Comparison of ENCODE assay signal across 1 cellular context in genomic region chr2:65128297-65129190, GRCh38.
TF ChIP-seq lines count a peak whose summit lies in the region.

No MANE protein-coding gene starts in this region.

TF ChIP-seq in HepG2, 621 proteins besides CTCF, POLR2A, EP300 and RAD21 (continued from another document and continues in another):
- TF ChIP-seq ZGPAT (CRISPR knock-in tag; IDR thresholded peaks at IDR 0.05) = no peak
- no peak for TF ChIP-seq ZNF274 (CRISPR knock-in tag; IDR thresholded peaks at IDR 0.05)
- TF ChIP-seq ZFP82 (CRISPR knock-in tag; IDR thresholded peaks at IDR 0.05; ENCODE audit: borderline replicate concordance) = no peak
- no peak for TF ChIP-seq TEAD3 (CRISPR knock-in tag; optimal IDR thresholded peaks at IDR 0.05; ENCODE audit: borderline replicate concordance)
- no peak for TF ChIP-seq SRF (IDR thresholded peaks at IDR 0.05; ENCODE audit: low read depth, low read length)
- TF ChIP-seq, protein P1, sequence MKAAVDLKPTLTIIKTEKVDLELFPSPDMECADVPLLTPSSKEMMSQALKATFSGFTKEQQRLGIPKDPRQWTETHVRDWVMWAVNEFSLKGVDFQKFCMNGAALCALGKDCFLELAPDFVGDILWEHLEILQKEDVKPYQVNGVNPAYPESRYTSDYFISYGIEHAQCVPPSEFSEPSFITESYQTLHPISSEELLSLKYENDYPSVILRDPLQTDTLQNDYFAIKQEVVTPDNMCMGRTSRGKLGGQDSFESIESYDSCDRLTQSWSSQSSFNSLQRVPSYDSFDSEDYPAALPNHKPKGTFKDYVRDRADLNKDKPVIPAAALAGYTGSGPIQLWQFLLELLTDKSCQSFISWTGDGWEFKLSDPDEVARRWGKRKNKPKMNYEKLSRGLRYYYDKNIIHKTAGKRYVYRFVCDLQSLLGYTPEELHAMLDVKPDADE (CRISPR knock-in tag; IDR thresholded peaks at IDR 0.05) = no peak
- no peak for TF ChIP-seq KLF9 (CRISPR knock-in tag; IDR thresholded peaks at IDR 0.05; ENCODE audit: low read depth)
- no peak for TF ChIP-seq SIX4 (CRISPR knock-in tag; IDR thresholded peaks at IDR 0.05)
- no peak for TF ChIP-seq RFX1 (IDR thresholded peaks at IDR 0.05)
- TF ChIP-seq, protein P2, sequence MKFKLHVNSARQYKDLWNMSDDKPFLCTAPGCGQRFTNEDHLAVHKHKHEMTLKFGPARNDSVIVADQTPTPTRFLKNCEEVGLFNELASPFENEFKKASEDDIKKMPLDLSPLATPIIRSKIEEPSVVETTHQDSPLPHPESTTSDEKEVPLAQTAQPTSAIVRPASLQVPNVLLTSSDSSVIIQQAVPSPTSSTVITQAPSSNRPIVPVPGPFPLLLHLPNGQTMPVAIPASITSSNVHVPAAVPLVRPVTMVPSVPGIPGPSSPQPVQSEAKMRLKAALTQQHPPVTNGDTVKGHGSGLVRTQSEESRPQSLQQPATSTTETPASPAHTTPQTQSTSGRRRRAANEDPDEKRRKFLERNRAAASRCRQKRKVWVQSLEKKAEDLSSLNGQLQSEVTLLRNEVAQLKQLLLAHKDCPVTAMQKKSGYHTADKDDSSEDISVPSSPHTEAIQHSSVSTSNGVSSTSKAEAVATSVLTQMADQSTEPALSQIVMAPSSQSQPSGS (CRISPR knock-in tag; IDR thresholded peaks at IDR 0.05) = 0 out of 2 replicates have a peak, but pooled peaks have one; percentile 1
- TF ChIP-seq, protein P3, sequence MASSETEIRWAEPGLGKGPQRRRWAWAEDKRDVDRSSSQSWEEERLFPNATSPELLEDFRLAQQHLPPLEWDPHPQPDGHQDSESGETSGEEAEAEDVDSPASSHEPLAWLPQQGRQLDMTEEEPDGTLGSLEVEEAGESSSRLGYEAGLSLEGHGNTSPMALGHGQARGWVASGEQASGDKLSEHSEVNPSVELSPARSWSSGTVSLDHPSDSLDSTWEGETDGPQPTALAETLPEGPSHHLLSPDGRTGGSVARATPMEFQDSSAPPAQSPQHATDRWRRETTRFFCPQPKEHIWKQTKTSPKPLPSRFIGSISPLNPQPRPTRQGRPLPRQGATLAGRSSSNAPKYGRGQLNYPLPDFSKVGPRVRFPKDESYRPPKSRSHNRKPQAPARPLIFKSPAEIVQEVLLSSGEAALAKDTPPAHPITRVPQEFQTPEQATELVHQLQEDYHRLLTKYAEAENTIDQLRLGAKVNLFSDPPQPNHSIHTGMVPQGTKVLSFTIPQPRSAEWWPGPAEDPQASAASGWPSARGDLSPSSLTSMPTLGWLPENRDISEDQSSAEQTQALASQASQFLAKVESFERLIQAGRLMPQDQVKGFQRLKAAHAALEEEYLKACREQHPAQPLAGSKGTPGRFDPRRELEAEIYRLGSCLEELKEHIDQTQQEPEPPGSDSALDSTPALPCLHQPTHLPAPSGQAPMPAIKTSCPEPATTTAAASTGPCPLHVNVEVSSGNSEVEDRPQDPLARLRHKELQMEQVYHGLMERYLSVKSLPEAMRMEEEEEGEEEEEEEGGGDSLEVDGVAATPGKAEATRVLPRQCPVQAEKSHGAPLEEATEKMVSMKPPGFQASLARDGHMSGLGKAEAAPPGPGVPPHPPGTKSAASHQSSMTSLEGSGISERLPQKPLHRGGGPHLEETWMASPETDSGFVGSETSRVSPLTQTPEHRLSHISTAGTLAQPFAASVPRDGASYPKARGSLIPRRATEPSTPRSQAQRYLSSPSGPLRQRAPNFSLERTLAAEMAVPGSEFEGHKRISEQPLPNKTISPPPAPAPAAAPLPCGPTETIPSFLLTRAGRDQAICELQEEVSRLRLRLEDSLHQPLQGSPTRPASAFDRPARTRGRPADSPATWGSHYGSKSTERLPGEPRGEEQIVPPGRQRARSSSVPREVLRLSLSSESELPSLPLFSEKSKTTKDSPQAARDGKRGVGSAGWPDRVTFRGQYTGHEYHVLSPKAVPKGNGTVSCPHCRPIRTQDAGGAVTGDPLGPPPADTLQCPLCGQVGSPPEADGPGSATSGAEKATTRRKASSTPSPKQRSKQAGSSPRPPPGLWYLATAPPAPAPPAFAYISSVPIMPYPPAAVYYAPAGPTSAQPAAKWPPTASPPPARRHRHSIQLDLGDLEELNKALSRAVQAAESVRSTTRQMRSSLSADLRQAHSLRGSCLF (CRISPR knock-in tag; IDR thresholded peaks at IDR 0.05; ENCODE audit: borderline replicate concordance) = 0 out of 2 replicates have a peak, but pooled peaks have one; percentile 12
- no peak for TF ChIP-seq ZNF788 (CRISPR knock-in tag; IDR thresholded peaks at IDR 0.05; ENCODE audit: borderline replicate concordance)
- no peak for TF ChIP-seq GABPB1 (CRISPR knock-in tag; IDR thresholded peaks at IDR 0.05)
- no peak for TF ChIP-seq SUZ12 (IDR thresholded peaks at IDR 0.05; ENCODE audit: low read depth, low read length)
- TF ChIP-seq TERF1 (CRISPR knock-in tag; IDR thresholded peaks at IDR 0.05) = no peak
- TF ChIP-seq, protein P4, sequence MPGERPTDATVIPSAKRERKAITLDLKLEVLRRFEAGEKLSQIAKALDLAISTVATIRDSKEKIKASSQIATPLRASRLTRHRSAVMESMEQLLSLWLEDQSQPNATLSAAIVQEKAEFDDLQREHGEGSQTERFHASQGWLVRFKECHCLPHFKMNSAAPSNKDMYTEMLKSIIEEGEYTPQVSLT (CRISPR knock-in tag; IDR thresholded peaks at IDR 0.05; ENCODE audit: borderline replicate concordance, low read depth) = no peak
- TF ChIP-seq JUNB (CRISPR knock-in tag; IDR thresholded peaks at IDR 0.05; ENCODE audit: borderline replicate concordance) = no peak
- no peak for TF ChIP-seq ZNF138 (CRISPR knock-in tag; IDR thresholded peaks at IDR 0.05; ENCODE audit: low read depth)
- TF ChIP-seq ZNF24 (IDR thresholded peaks at IDR 0.05) = no peak
- TF ChIP-seq ZFP62 (CRISPR knock-in tag; IDR thresholded peaks at IDR 0.05) = no peak
- no peak for TF ChIP-seq ZNF672 (CRISPR knock-in tag; IDR thresholded peaks at IDR 0.05)
- no peak for TF ChIP-seq MXD4 (CRISPR knock-in tag; IDR thresholded peaks at IDR 0.05)
- no peak for TF ChIP-seq MYNN (CRISPR knock-in tag; IDR thresholded peaks at IDR 0.05; ENCODE audit: low read depth)
- no peak for TF ChIP-seq ZNF619 (CRISPR knock-in tag; IDR thresholded peaks at IDR 0.05)
- TF ChIP-seq KLF11 (CRISPR knock-in tag; IDR thresholded peaks at IDR 0.05) = no peak
- no peak for TF ChIP-seq SMARCC2 (IDR thresholded peaks at IDR 0.05)
- TF ChIP-seq CEBPB (IDR thresholded peaks at IDR 0.05; ENCODE audit: borderline replicate concordance, low read depth, low read length) = peak; percentile 81
- TF ChIP-seq ZNF383 (CRISPR knock-in tag; IDR thresholded peaks at IDR 0.05; ENCODE audit: borderline replicate concordance) = no peak
- TF ChIP-seq, protein P5, sequence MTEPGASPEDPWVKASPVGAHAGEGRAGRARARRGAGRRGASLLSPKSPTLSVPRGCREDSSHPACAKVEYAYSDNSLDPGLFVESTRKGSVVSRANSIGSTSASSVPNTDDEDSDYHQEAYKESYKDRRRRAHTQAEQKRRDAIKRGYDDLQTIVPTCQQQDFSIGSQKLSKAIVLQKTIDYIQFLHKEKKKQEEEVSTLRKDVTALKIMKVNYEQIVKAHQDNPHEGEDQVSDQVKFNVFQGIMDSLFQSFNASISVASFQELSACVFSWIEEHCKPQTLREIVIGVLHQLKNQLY (CRISPR knock-in tag; IDR thresholded peaks at IDR 0.05) = 0 out of 2 replicates have a peak, but pooled peaks have one; percentile 21
- TF ChIP-seq, protein P6, sequence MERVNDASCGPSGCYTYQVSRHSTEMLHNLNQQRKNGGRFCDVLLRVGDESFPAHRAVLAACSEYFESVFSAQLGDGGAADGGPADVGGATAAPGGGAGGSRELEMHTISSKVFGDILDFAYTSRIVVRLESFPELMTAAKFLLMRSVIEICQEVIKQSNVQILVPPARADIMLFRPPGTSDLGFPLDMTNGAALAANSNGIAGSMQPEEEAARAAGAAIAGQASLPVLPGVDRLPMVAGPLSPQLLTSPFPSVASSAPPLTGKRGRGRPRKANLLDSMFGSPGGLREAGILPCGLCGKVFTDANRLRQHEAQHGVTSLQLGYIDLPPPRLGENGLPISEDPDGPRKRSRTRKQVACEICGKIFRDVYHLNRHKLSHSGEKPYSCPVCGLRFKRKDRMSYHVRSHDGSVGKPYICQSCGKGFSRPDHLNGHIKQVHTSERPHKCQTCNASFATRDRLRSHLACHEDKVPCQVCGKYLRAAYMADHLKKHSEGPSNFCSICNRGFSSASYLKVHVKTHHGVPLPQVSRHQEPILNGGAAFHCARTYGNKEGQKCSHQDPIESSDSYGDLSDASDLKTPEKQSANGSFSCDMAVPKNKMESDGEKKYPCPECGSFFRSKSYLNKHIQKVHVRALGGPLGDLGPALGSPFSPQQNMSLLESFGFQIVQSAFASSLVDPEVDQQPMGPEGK (CRISPR knock-in tag; IDR thresholded peaks at IDR 0.05) = no peak
- TF ChIP-seq, protein P7, sequence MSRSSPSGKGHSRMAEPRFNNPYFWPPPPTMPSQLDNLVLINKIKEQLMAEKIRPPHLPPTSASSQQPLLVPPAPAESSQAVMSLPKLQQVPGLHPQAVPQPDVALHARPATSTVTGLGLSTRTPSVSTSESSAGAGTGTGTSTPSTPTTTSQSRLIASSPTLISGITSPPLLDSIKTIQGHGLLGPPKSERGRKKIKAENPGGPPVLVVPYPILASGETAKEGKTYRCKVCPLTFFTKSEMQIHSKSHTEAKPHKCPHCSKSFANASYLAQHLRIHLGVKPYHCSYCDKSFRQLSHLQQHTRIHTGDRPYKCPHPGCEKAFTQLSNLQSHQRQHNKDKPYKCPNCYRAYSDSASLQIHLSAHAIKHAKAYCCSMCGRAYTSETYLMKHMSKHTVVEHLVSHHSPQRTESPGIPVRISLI (CRISPR knock-in tag; IDR thresholded peaks at IDR 0.05; ENCODE audit: borderline replicate concordance) = no peak
- TF ChIP-seq, protein P8, sequence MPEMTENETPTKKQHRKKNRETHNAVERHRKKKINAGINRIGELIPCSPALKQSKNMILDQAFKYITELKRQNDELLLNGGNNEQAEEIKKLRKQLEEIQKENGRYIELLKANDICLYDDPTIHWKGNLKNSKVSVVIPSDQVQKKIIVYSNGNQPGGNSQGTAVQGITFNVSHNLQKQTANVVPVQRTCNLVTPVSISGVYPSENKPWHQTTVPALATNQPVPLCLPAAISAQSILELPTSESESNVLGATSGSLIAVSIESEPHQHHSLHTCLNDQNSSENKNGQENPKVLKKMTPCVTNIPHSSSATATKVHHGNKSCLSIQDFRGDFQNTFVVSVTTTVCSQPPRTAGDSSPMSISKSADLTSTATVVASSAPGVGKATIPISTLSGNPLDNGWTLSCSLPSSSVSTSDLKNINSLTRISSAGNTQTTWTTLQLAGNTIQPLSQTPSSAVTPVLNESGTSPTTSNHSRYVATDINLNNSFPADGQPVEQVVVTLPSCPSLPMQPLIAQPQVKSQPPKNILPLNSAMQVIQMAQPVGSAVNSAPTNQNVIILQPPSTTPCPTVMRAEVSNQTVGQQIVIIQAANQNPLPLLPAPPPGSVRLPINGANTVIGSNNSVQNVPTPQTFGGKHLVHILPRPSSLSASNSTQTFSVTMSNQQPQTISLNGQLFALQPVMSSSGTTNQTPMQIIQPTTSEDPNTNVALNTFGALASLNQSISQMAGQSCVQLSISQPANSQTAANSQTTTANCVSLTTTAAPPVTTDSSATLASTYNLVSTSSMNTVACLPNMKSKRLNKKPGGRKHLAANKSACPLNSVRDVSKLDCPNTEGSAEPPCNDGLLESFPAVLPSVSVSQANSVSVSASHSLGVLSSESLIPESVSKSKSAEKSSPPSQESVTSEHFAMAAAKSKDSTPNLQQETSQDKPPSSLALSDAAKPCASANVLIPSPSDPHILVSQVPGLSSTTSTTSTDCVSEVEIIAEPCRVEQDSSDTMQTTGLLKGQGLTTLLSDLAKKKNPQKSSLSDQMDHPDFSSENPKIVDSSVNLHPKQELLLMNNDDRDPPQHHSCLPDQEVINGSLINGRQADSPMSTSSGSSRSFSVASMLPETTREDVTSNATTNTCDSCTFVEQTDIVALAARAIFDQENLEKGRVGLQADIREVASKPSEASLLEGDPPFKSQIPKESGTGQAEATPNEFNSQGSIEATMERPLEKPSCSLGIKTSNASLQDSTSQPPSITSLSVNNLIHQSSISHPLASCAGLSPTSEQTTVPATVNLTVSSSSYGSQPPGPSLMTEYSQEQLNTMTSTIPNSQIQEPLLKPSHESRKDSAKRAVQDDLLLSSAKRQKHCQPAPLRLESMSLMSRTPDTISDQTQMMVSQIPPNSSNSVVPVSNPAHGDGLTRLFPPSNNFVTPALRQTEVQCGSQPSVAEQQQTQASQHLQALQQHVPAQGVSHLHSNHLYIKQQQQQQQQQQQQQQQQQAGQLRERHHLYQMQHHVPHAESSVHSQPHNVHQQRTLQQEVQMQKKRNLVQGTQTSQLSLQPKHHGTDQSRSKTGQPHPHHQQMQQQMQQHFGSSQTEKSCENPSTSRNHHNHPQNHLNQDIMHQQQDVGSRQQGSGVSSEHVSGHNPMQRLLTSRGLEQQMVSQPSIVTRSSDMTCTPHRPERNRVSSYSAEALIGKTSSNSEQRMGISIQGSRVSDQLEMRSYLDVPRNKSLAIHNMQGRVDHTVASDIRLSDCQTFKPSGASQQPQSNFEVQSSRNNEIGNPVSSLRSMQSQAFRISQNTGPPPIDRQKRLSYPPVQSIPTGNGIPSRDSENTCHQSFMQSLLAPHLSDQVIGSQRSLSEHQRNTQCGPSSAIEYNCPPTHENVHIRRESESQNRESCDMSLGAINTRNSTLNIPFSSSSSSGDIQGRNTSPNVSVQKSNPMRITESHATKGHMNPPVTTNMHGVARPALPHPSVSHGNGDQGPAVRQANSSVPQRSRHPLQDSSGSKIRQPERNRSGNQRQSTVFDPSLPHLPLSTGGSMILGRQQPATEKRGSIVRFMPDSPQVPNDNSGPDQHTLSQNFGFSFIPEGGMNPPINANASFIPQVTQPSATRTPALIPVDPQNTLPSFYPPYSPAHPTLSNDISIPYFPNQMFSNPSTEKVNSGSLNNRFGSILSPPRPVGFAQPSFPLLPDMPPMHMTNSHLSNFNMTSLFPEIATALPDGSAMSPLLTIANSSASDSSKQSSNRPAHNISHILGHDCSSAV (CRISPR knock-in tag; IDR thresholded peaks at IDR 0.05; ENCODE audit: borderline replicate concordance) = no peak
